1 cellular context compared by ENCODE assay signal in genomic region chr5:173826179-173826920, GRCh38.
A peak's percentile ranks its signal among the peaks of the same experiment; 100 is the strongest.
TF ChIP-seq lines count a peak whose summit lies in the region.

No MANE protein-coding gene starts in this region.

TF ChIP-seq in HepG2, 621 proteins besides CTCF, POLR2A, EP300 and RAD21 (continued from another document):
- TF ChIP-seq ARID4A (CRISPR knock-in tag; IDR thresholded peaks at IDR 0.05; ENCODE audit: borderline replicate concordance) (peak; percentile 48; the same call in 1 of the 2 replicates), PHB2 (IDR thresholded peaks at IDR 0.05; ENCODE audit: partially characterized antibody) (no peak)
